8 cellular contexts compared by ENCODE assay signal in genomic region chr3:46987485-46988401, GRCh38. TPM values are rescaled to one million over a fixed set of nuclear protein-coding genes. Genes with fewer than 3 reads are reported as not detected.
A peak's percentile ranks its signal among the peaks of the same experiment; 100 is the strongest.
DNase-seq lines count a peak whose midpoint lies in the region; ATAC-seq, FAIRE-seq and TF ChIP-seq lines count a peak whose summit lies in the region.

No MANE protein-coding gene starts in this region.

- peaks cover 5% of the 10 kb centered on the region for H3K36me3 Mint-ChIP-seq in chondrocyte (ENCODE audit: low read depth)
- peaks cover 7% of the 10 kb centered on the region for H3K36me3 Mint-ChIP-seq in Caco-2 (ENCODE audit: insufficient read depth, unreplicated experiment)

- TF ChIP-seq CTCF in stomach (IDR thresholded peaks at IDR 0.05), result no peak
- TF ChIP-seq CTCF in chondrocyte (IDR thresholded peaks at IDR 0.05), result no peak
- TF ChIP-seq CTCF in Caco-2 (IDR thresholded peaks at IDR 0.05; ENCODE audit: insufficient read depth in 1 of 2, low read depth in 1 of 2, low read length in 1 of 2, severe bottlenecking in 1 of 2, unreplicated experiment in 1 of 2), result no peak

- H3K4me3 Mint-ChIP-seq in chondrocyte (ENCODE audit: unreplicated experiment), result no peak overlapping the region
- H3K4me3 Mint-ChIP-seq in Caco-2 (ENCODE audit: unreplicated experiment), result no peak overlapping the region

- POLR2A ChIA-PET in Caco-2 (lab: Charles Lee), result no interaction called here

- H3K9me3 ChIP-seq in mononuclear cell (ENCODE audit: low read depth, low read length), result no peaks in the 10 kb centered on the region
- no peaks in the 10 kb centered on the region for H3K9me3 ChIP-seq in stomach
- no peaks in the 10 kb centered on the region for H3K9me3 ChIP-seq in Caco-2

- DNase-seq in GM19239 (ENCODE audit: insufficient read length, low spot score) (peak; percentile 88), T-helper 2 cell (peak; percentile 72 to 97 (median 86)), amniotic epithelial cell (ENCODE audit: low read depth) (peak; percentile 61), stomach (peak; percentile 78), chondrocyte (ENCODE audit: low spot score) (no peak), Caco-2 (no peak)

- no TSS peak for BruUV-seq in Caco-2 (replicated peaks; lab: Mats Ljungman, UMichigan)

- H3K27me3 Mint-ChIP-seq in chondrocyte (ENCODE audit: low read depth), result no peaks in the 10 kb centered on the region
- H3K27me3 Mint-ChIP-seq in Caco-2 (ENCODE audit: insufficient read depth, unreplicated experiment), result no peaks in the 10 kb centered on the region

- H3K27me3 ChIP-seq in mononuclear cell (ENCODE audit: insufficient read depth, low read length) (no peaks in the 10 kb centered on the region), stomach (no peaks in the 10 kb centered on the region), Caco-2 (replicated peaks; ENCODE audit: control insufficient read depth, insufficient read depth, low read length) (no peaks in the 10 kb centered on the region)

- 25 to 42% (median 31%) methylated on average over 23 to 26 of the region's 26 CpGs for WGBS in stomach, 5 donors

- H3K27ac Mint-ChIP-seq in chondrocyte (ENCODE audit: unreplicated experiment) (no peak overlapping the region), Caco-2 (ENCODE audit: unreplicated experiment) (no peak overlapping the region)

- FAIRE-seq in GM19239 (lab: Jason Lieb, UNC), result peak; percentile 92

- H3K4me3 ChIP-seq in mononuclear cell (ENCODE audit: low read length), result peak overlapping the region; percentile 41
- H3K4me3 ChIP-seq in stomach, result peak overlapping the region in 3 of 4 donors; percentile 8 to 31 (median 12)
- H3K4me3 ChIP-seq in Caco-2 (ENCODE audit: low read depth, low read length), result no peak overlapping the region

- intact Hi-C loops in stomach (cut with DNase I; ENCODE audit: low total_unique reads), result no loop called here
- intact Hi-C loops in Caco-2 (cut with micrococcal nuclease; ENCODE audit: unreplicated experiment), result no loop called here

- peak; percentile 80 for ATAC-seq in HG03354 (IDR thresholded peaks at IDR 0.05; ENCODE audit: poor library complexity, severe bottlenecking, unreplicated experiment)

- no peaks in the 10 kb centered on the region for H3K9me3 Mint-ChIP-seq in chondrocyte (ENCODE audit: low read depth)
- H3K9me3 Mint-ChIP-seq in Caco-2 (ENCODE audit: unreplicated experiment), result no peaks in the 10 kb centered on the region

- peaks cover 94% of the 10 kb centered on the region for H3K4me1 ChIP-seq in mononuclear cell (ENCODE audit: insufficient read depth, low read length)
- H3K4me1 ChIP-seq in stomach, result peaks cover 46 to 84% (median 70%) of the 10 kb centered on the region in 4 donors
- H3K4me1 ChIP-seq in Caco-2, result peaks cover 16% of the 10 kb centered on the region

- TF ChIP-seq EP300 in stomach (IDR thresholded peaks at IDR 0.05), result no peak

- H3K27ac ChIP-seq in stomach, result peak overlapping the region; percentile 31 to 85 (median 69)

- TF ChIP-seq POLR2A in stomach (IDR thresholded peaks at IDR 0.05), result no peak

- peaks cover 7 to 59% (median 45%) of the 10 kb centered on the region in 4 donors for H3K36me3 ChIP-seq in stomach
- no peaks in the 10 kb centered on the region; the same call in 1 of the 2 replicates for H3K36me3 ChIP-seq in Caco-2 (ENCODE audit: control insufficient read depth, insufficient read depth, low read length)

- CTCF ChIA-PET in Caco-2 (lab: Charles Lee), result interaction anchor here (1.0 kb wide), 1 partner anchor 52 kb away, joined by 3 read pairs; no protein-coding TSS in a partner anchor

- H3K4me1 Mint-ChIP-seq in chondrocyte (ENCODE audit: low read depth), result no peaks in the 10 kb centered on the region
- H3K4me1 Mint-ChIP-seq in Caco-2 (ENCODE audit: low read depth, unreplicated experiment), result peaks cover 15% of the 10 kb centered on the region

RNA-seq across cellular contexts. Expression of gene NBEAL2, which starts 8.3 kb away (rescaled TPM):
- total RNA-seq in mononuclear cell, result 62.7 TPM
- total RNA-seq in stomach, result 100 to 1,000 TPM in 4 of 5 donors, 10 to 100 TPM in 1; 50.9 to 653 (median 247) TPM
- polyA plus RNA-seq in stomach, result 100 to 1,000 TPM in 1 of 3 donors, 10 to 100 TPM in 2; 35.0 to 193 (median 49.2) TPM
- total RNA-seq in chondrocyte, result 15.9 to 18.1 TPM (median 16.5 TPM) in 3 replicates
- 62.4 and 76.9 TPM in 2 replicates for total RNA-seq in Caco-2 (2022)

RNA-seq across cellular contexts. Expression of gene CCDC12, which starts 11.2 kb away (rescaled TPM):
- total RNA-seq in mononuclear cell, result 45.2 TPM
- 10 to 100 TPM in 4 of 5 donors, 1 to 10 TPM in 1; 2.9 to 55.3 (median 38.4) TPM for total RNA-seq in stomach
- 10 to 100 TPM; 84.2 to 88.7 (median 84.5) TPM for polyA plus RNA-seq in stomach
- total RNA-seq in chondrocyte, result 21.8 to 23.3 TPM (median 22.3 TPM) in 3 replicates
- total RNA-seq in Caco-2 (2022), result 52.7 and 60.8 TPM in 2 replicates

Comparison
In these comparisons a context has a peak if more than half of its experiments do, and no peak if none do; other contexts are left out.
1. DNase-seq: peak in GM19239 (single experiment), T-helper 2 cell (5 of 5), amniotic epithelial cell (single experiment) and stomach (single experiment); none in chondrocyte (single experiment) and Caco-2 (0 of 2).